Comparison of ENCODE assay signal across 1 cellular context in the genomic region with DNA sequence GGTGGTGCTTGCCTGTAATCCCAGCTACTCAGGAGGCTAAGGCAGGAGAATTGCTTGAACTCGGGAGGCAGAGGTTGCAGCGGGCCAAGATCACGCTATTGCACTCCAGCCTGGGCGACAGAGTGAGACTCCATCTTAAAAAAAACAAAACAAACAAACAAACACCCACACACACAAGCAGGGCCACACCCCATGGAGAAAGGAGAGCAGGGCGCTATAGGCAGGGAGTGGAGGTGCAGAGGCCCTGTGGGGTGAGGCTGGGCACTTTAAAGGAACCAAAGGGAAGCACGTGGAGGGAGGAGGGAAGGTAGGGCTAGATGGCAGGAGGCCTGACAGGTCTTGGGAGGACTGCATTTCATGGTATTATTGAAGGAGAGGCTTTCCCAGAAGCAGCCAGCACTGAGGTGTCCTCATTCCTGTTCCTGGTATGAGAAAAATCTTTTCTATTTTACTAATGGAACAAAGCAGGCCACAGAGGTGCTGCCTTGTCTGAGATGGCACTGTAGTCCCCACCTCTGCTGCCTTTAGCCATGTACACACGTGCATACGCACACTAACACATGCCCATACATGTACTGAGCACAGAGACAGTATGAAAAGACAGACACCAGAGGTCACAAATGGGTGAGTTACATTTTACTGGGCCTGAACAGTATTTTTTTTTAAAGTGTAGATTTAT.
TF ChIP-seq lines count a peak whose summit lies in the region.

No MANE protein-coding gene starts in this region.

TF ChIP-seq in HepG2, 621 proteins besides CTCF, POLR2A, EP300 and RAD21:
- TF ChIP-seq ZNF562 (CRISPR knock-in tag; IDR thresholded peaks at IDR 0.05; ENCODE audit: borderline replicate concordance) (no peak), ZBTB42 (CRISPR knock-in tag; IDR thresholded peaks at IDR 0.05) (no peak), ZNF17 (CRISPR knock-in tag; IDR thresholded peaks at IDR 0.05) (no peak), MED13 (CRISPR knock-in tag; IDR thresholded peaks at IDR 0.05) (peak; percentile 34; the same call in 1 of the 2 replicates)
- TF ChIP-seq, protein P1, sequence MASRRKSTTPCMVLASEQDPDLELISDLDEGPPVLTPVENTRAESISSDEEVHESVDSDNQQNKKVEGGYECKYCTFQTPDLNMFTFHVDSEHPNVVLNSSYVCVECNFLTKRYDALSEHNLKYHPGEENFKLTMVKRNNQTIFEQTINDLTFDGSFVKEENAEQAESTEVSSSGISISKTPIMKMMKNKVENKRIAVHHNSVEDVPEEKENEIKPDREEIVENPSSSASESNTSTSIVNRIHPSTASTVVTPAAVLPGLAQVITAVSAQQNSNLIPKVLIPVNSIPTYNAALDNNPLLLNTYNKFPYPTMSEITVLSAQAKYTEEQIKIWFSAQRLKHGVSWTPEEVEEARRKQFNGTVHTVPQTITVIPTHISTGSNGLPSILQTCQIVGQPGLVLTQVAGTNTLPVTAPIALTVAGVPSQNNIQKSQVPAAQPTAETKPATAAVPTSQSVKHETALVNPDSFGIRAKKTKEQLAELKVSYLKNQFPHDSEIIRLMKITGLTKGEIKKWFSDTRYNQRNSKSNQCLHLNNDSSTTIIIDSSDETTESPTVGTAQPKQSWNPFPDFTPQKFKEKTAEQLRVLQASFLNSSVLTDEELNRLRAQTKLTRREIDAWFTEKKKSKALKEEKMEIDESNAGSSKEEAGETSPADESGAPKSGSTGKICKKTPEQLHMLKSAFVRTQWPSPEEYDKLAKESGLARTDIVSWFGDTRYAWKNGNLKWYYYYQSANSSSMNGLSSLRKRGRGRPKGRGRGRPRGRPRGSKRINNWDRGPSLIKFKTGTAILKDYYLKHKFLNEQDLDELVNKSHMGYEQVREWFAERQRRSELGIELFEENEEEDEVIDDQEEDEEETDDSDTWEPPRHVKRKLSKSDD (CRISPR knock-in tag; IDR thresholded peaks at IDR 0.05; ENCODE audit: low read depth): no peak
- TF ChIP-seq, protein P2, sequence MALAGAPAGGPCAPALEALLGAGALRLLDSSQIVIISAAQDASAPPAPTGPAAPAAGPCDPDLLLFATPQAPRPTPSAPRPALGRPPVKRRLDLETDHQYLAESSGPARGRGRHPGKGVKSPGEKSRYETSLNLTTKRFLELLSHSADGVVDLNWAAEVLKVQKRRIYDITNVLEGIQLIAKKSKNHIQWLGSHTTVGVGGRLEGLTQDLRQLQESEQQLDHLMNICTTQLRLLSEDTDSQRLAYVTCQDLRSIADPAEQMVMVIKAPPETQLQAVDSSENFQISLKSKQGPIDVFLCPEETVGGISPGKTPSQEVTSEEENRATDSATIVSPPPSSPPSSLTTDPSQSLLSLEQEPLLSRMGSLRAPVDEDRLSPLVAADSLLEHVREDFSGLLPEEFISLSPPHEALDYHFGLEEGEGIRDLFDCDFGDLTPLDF (CRISPR knock-in tag; IDR thresholded peaks at IDR 0.05): no peak
- TF ChIP-seq, protein P3, sequence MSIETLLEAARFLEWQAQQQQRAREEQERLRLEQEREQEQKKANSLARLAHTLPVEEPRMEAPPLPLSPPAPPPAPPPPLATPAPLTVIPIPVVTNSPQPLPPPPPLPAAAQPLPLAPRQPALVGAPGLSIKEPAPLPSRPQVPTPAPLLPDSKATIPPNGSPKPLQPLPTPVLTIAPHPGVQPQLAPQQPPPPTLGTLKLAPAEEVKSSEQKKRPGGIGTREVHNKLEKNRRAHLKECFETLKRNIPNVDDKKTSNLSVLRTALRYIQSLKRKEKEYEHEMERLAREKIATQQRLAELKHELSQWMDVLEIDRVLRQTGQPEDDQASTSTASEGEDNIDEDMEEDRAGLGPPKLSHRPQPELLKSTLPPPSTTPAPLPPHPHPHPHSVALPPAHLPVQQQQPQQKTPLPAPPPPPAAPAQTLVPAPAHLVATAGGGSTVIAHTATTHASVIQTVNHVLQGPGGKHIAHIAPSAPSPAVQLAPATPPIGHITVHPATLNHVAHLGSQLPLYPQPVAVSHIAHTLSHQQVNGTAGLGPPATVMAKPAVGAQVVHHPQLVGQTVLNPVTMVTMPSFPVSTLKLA (IDR thresholded peaks at IDR 0.05): 0 out of 2 replicates have a peak, but pooled peaks have one; percentile 8
- TF ChIP-seq, protein P4, sequence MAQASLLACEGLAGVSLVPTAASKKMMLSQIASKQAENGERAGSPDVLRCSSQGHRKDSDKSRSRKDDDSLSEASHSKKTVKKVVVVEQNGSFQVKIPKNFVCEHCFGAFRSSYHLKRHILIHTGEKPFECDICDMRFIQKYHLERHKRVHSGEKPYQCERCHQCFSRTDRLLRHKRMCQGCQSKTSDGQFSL (CRISPR knock-in tag; IDR thresholded peaks at IDR 0.05): no peak
